13 cellular contexts compared by ENCODE assay signal in genomic region chr3:136120373-136121348, GRCh38.
DNase-seq lines count a peak whose midpoint lies in the region; ATAC-seq, FAIRE-seq and TF ChIP-seq lines count a peak whose summit lies in the region.
"Had no signal": no experiment of that assay in that cellular context is flagged by ENCODE, and none has a peak within 500 bp of the region (broad histone marks: within the 10 kb centered on the region; RNA-seq: fewer than 3 reads in every experiment).

No MANE protein-coding gene starts in this region.

- CTCF ChIA-PET in K562 (lab: Yijun Ruan, JAX; ENCODE audit: low intra/inter-chr PET ratio) = no interaction called here

- H3K9ac ChIP-seq in K562 (ENCODE audit: insufficient read depth in 1 of 2, low read depth in 2 of 2, low read length in 2 of 2) = no peak overlapping the region

- no peak overlapping the region for H3K4me3 Mint-ChIP-seq in activated T-helper 1 cell treated with anti-CD3 and anti-CD28 coated beads, Interleukin-12 subunit alpha, Interleukin-12 subunit beta, Interleukin-2, Interleukin-4 antibody, amounts not matched to agents 30 ng/mL and 10 ng/mL and 1 ng/mL, durations not matched to agents 14 hours and 24 hours and 36 hours
- H3K4me3 Mint-ChIP-seq: CD4-positive, alpha-beta T cell; memory B cell had no signal

- no TSS peak for BruUV-seq in K562 (replicated peaks; lab: Mats Ljungman, UMichigan)

- H3K9me1 ChIP-seq in K562 (ENCODE audit: control insufficient read depth, insufficient read depth, low read length) = no peaks in the 10 kb centered on the region

- no peaks in the 10 kb centered on the region for H3K79me2 ChIP-seq in K562 (ENCODE audit: control insufficient read depth, insufficient read depth, low read length)

- TF ChIP-seq CTCF in K562 (IDR thresholded peaks at IDR 0.05 in 2 of 3, conservative IDR thresholded peaks at IDR 0.05 in 1 of 3; ENCODE audit: insufficient read depth in 2 of 3, low read depth in 1 of 3, low read length in 3 of 3) (no peak), prostate gland (IDR thresholded peaks at IDR 0.05) (no peak)

- in situ Hi-C loops in K562 (cut with MboI) = no loop called here

- no peaks in the 10 kb centered on the region for H4K20me1 ChIP-seq in K562 (replicated peaks; ENCODE audit: control insufficient read depth, insufficient read depth, low read length)

- no peaks in the 10 kb centered on the region for H3K36me3 Mint-ChIP-seq in activated T-helper 1 cell treated with anti-CD3 and anti-CD28 coated beads, Interleukin-12 subunit alpha, Interleukin-12 subunit beta, Interleukin-2, Interleukin-4 antibody, amounts not matched to agents 30 ng/mL and 10 ng/mL and 1 ng/mL, durations not matched to agents 14 hours and 24 hours and 36 hours (ENCODE audit: low read depth)

- H3K4me1 ChIP-seq in K562 (replicated peaks in 1 of 2; ENCODE audit: control insufficient read depth in 2 of 2, insufficient read depth in 2 of 2, low read length in 2 of 2) = no peaks in the 10 kb centered on the region
- no peaks in the 10 kb centered on the region for H3K4me1 ChIP-seq in prostate gland (replicated peaks)
- H3K4me1 ChIP-seq: body of pancreas had no signal

- no peaks in the 10 kb centered on the region for H3K4me1 Mint-ChIP-seq in activated T-helper 1 cell treated with anti-CD3 and anti-CD28 coated beads, Interleukin-12 subunit alpha, Interleukin-12 subunit beta, Interleukin-2, Interleukin-4 antibody, amounts not matched to agents 30 ng/mL and 10 ng/mL and 1 ng/mL, durations not matched to agents 14 hours and 24 hours and 36 hours (ENCODE audit: low read depth)

- H3K4me3 ChIP-seq in K562 (no peak overlapping the region), prostate gland (no peak overlapping the region)
- H3K4me3 ChIP-seq: body of pancreas had no signal

- DNase-seq in GM18507 (ENCODE audit: extremely low spot score, insufficient read length, low read depth) (no peak), K562 (ENCODE audit: extremely low read depth in 1 of 4, low spot score in 3 of 4) (no peak), prostate gland (ENCODE audit: low spot score) (no peak), caudate nucleus (lab: John Stamatoyannopoulos, UW) (no peak), UCSD-AML1 (lab: John Stamatoyannopoulos, UW; ENCODE audit: unreplicated experiment) (no peak)
- no peak for DNase-seq in activated T-helper 1 cell treated with anti-CD3 and anti-CD28 coated beads, Interleukin-12 subunit alpha, Interleukin-12 subunit beta, Interleukin-2, Interleukin-4 antibody, amounts not matched to agents 30 ng/mL and 10 ng/mL and 1 ng/mL, durations not matched to agents 14 hours and 24 hours and 36 hours (ENCODE audit: low spot score)
- DNase-seq: body of pancreas; CD4-positive, alpha-beta T cell; NCI-H345; SW 1271 had no signal

- peak; percentile 83 for ATAC-seq in GM21619 (IDR thresholded peaks at IDR 0.05; ENCODE audit: unreplicated experiment)
- ATAC-seq in HG03354 (IDR thresholded peaks at IDR 0.05; ENCODE audit: poor library complexity, severe bottlenecking, unreplicated experiment) = peak; percentile 74
- ATAC-seq in K562 = no peak
- ATAC-seq: body of pancreas had no signal

- H3K27ac ChIP-seq in K562 (ENCODE audit: extremely low read depth, low read depth, low read length) (no peak overlapping the region), prostate gland (no peak overlapping the region), caudate nucleus (ENCODE audit: low read depth, low read length) (no peak overlapping the region)
- H3K27ac ChIP-seq: body of pancreas had no signal

- no peak overlapping the region for H3K27ac Mint-ChIP-seq in activated T-helper 1 cell treated with anti-CD3 and anti-CD28 coated beads, Interleukin-12 subunit alpha, Interleukin-12 subunit beta, Interleukin-2, Interleukin-4 antibody, amounts not matched to agents 30 ng/mL and 10 ng/mL and 1 ng/mL, durations not matched to agents 14 hours and 24 hours and 36 hours
- H3K27ac Mint-ChIP-seq: CD4-positive, alpha-beta T cell; memory B cell had no signal

- no peak overlapping the region for H2AFZ ChIP-seq in K562 (ENCODE audit: low read depth, low read length)

- TF ChIP-seq POLR2A in K562 (conservative IDR thresholded peaks at IDR 0.05) (no peak), prostate gland (IDR thresholded peaks at IDR 0.05) (no peak)

- 65% methylated on average over 4 of the region's 8 CpGs for WGBS in K562 (ENCODE audit: insufficient coverage, low coverage, missing lambda C conversion rate)
- 96% methylated on average over 8 of the region's 8 CpGs for WGBS in prostate gland

- H3K27me3 ChIP-seq in K562 (ENCODE audit: control insufficient read depth in 2 of 2, insufficient read depth in 2 of 2, low read length in 2 of 2) = no peaks in the 10 kb centered on the region
- no peaks in the 10 kb centered on the region for H3K27me3 ChIP-seq in prostate gland (replicated peaks; ENCODE audit: insufficient read depth)
- H3K27me3 ChIP-seq: body of pancreas had no signal

- H3K4me2 ChIP-seq in K562 (ENCODE audit: insufficient read depth, low read length) = no peak overlapping the region

- peak; percentile 83 for FAIRE-seq in GM18507 (lab: Jason Lieb, UNC)
- no peak for FAIRE-seq in K562 (lab: Jason Lieb, UNC)

- H3K27me3 Mint-ChIP-seq in activated T-helper 1 cell treated with anti-CD3 and anti-CD28 coated beads, Interleukin-12 subunit alpha, Interleukin-12 subunit beta, Interleukin-2, Interleukin-4 antibody, amounts not matched to agents 30 ng/mL and 10 ng/mL and 1 ng/mL, durations not matched to agents 14 hours and 24 hours and 36 hours (ENCODE audit: insufficient read depth) = peaks cover 18% of the 10 kb centered on the region
- H3K27me3 Mint-ChIP-seq: CD4-positive, alpha-beta T cell had no signal

- H3K36me3 ChIP-seq in K562 (ENCODE audit: control insufficient read depth, insufficient read depth, low read length) (no peaks in the 10 kb centered on the region), prostate gland (no peaks in the 10 kb centered on the region)

- H3K9me3 ChIP-seq in K562 (replicated peaks; ENCODE audit: control insufficient read depth, insufficient read depth, low read depth, low read length) (no peaks in the 10 kb centered on the region), prostate gland (no peaks in the 10 kb centered on the region)
- H3K9me3 ChIP-seq: body of pancreas had no signal

- intact Hi-C loops in K562 (cut with micrococcal nuclease) = no loop called here
- intact Hi-C loops in prostate gland (cut with DNase I) = no loop called here
- intact Hi-C loops in activated T-helper 1 cell treated with anti-CD3 and anti-CD28 coated beads, Interleukin-12 subunit alpha, Interleukin-12 subunit beta, Interleukin-2, Interleukin-4 antibody, amounts not matched to agents 30 ng/mL and 10 ng/mL and 1 ng/mL, durations not matched to agents 14 hours and 24 hours and 36 hours (cut with micrococcal nuclease) = no loop called here

- no peak for TF ChIP-seq EP300 in K562 (IDR thresholded peaks at IDR 0.05; ENCODE audit: low read length)

- POLR2A ChIA-PET in K562 (lab: Yijun Ruan, JAX) = interaction anchor here (0.9 kb wide), 1 partner anchor 10 kb away, joined by 3 read pairs; no protein-coding TSS in a partner anchor

- H3K9me3 Mint-ChIP-seq in activated T-helper 1 cell treated with anti-CD3 and anti-CD28 coated beads, Interleukin-12 subunit alpha, Interleukin-12 subunit beta, Interleukin-2, Interleukin-4 antibody, amounts not matched to agents 30 ng/mL and 10 ng/mL and 1 ng/mL, durations not matched to agents 14 hours and 24 hours and 36 hours = peaks cover 6% of the 10 kb centered on the region
- H3K9me3 Mint-ChIP-seq: CD4-positive, alpha-beta T cell had no signal

- no peak for TF ChIP-seq RAD21 in K562 (CRISPR knock-in tag; conservative IDR thresholded peaks at IDR 0.05 in 1 of 2, IDR thresholded peaks at IDR 0.05 in 1 of 2)

TF ChIP-seq in K562, 482 proteins besides CTCF, POLR2A, EP300 and RAD21:
- TF ChIP-seq NFIC (IDR thresholded peaks at IDR 0.05) (peak; percentile 77), ATF3 (IDR thresholded peaks at IDR 0.05) (no peak), ATF3 (CRISPR knock-in tag; conservative IDR thresholded peaks at IDR 0.05) (no peak), THAP12 (CRISPR knock-in tag; IDR thresholded peaks at IDR 0.05) (no peak)
